ENCODE assay signal across 12 cellular contexts in the genomic region with DNA sequence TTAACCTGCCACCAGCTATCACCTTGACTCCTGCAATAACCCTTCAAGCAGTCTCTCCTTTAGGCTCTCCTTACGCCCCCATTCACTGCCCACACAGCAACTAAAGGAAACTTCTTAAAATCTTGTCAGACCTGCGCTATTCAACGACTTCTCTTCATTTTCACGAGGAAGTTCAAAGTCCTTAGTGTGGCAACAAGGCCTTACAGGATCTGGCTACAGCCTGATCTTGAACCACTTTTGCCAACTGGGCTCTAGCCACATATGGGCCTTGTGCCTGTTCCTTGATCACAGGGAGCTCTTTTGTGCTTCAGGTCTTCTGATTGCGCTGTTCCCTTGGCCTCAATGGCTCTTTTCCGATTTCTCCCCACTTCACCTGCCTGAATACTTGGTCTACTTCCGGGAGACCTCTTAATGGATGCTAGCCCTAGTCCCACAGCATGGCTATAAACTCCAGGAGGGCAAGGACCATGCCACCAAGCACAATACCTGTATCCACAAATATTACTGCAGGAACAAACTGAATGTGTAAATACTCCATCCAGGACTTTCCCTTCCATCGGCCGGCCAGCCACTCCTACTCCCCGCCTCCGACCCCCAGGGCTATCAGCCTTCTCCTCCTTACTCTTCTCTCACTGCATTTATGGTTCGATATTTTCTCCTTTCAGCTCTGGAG. TPM values are rescaled to one million over a fixed set of nuclear protein-coding genes. Genes with fewer than 3 reads are reported as not detected.
A peak's percentile ranks its signal among the peaks of the same experiment; 100 is the strongest.
DNase-seq lines count a peak whose midpoint lies in the region; ATAC-seq and TF ChIP-seq lines count a peak whose summit lies in the region.
"Had no signal": no experiment of that assay in that cellular context is flagged by ENCODE, and none has a peak within 500 bp of the region (broad histone marks: within the 10 kb centered on the region; RNA-seq: fewer than 3 reads in every experiment).

No MANE protein-coding gene starts in this region.

- H3K27ac Mint-ChIP-seq in IgD-negative memory B cell, result peak overlapping the region in 1 of 3 donors; percentile 11
- H3K27ac Mint-ChIP-seq in central memory CD8-positive, alpha-beta T cell (ENCODE audit: low read depth), result peak overlapping the region; percentile 5
- H3K27ac Mint-ChIP-seq in nephron, result peak overlapping the region; percentile 53 to 84 (median 60)

- ATAC-seq in central memory CD8-positive, alpha-beta T cell (replicated peaks; ENCODE audit: extremely low read depth, poor library complexity, severe bottlenecking), result no peak
- ATAC-seq: upper lobe of right lung had no signal

- H3K36me3 Mint-ChIP-seq in IgD-negative memory B cell (no peaks in the 10 kb centered on the region), nephron (ENCODE audit: low read depth) (peaks cover 4% of the 10 kb centered on the region)
- H3K36me3 Mint-ChIP-seq in central memory CD8-positive, alpha-beta T cell (ENCODE audit: insufficient read depth), result peaks cover 9% of the 10 kb centered on the region

- peak overlapping the region; percentile 36 to 68 (median 63) for H3K4me3 Mint-ChIP-seq in IgD-negative memory B cell
- H3K4me3 Mint-ChIP-seq in central memory CD8-positive, alpha-beta T cell, result peak overlapping the region; percentile 57
- peak overlapping the region; percentile 72 to 77 (median 76) for H3K4me3 Mint-ChIP-seq in nephron

- no peak for TF ChIP-seq CTCF in nephron (IDR thresholded peaks at IDR 0.05; ENCODE audit: unreplicated experiment in 3 of 3)

- H3K27me3 Mint-ChIP-seq in IgD-negative memory B cell (no peaks in the 10 kb centered on the region), nephron (ENCODE audit: low read depth) (peaks cover 5% of the 10 kb centered on the region)
- no peaks in the 10 kb centered on the region for H3K27me3 Mint-ChIP-seq in central memory CD8-positive, alpha-beta T cell

- H3K4me1 Mint-ChIP-seq in IgD-negative memory B cell (peaks cover 13 to 18% (median 14%) of the 10 kb centered on the region in 3 donors), nephron (peaks cover 37% of the 10 kb centered on the region)
- H3K4me1 Mint-ChIP-seq in central memory CD8-positive, alpha-beta T cell, result peaks cover 35% of the 10 kb centered on the region

- H3K9me3 Mint-ChIP-seq in IgD-negative memory B cell, result no peaks in the 10 kb centered on the region
- no peaks in the 10 kb centered on the region for H3K9me3 Mint-ChIP-seq in central memory CD8-positive, alpha-beta T cell
- H3K9me3 Mint-ChIP-seq in nephron, result no peaks in the 10 kb centered on the region

- DNase-seq in NCI-H510A treated with DMSO at 0.1 percent for 48 hours (lab: John Stamatoyannopoulos, UW), result peak; percentile 50
- no peak for DNase-seq in NCI-H510A (lab: John Stamatoyannopoulos, UW)
- DNase-seq in central memory CD8-positive, alpha-beta T cell (ENCODE audit: low spot score in 2 of 2), result no peak
- no peak for DNase-seq in NCI-H1694 treated with DMSO at 0.1 percent for 48 hours (lab: John Stamatoyannopoulos, UW)
- DNase-seq in AG20443 (ENCODE audit: low spot score), result no peak
- no peak for DNase-seq in stimulated activated CD4-positive, alpha-beta T cell treated with anti-CD3 and anti-CD28 coated beads, Interleukin-4, amount 100 ng/mL, for 1 hour
- DNase-seq: 8988T, NCI-H748 treated with DMSO at 0.1 percent for 48 hours, SHP77 treated with DMSO at 0.1 percent for 48 hours, upper lobe of right lung had no signal

RNA-seq across cellular contexts. Expression of a gene that starts 2.3 kb away (rescaled TPM):
- polyA plus RNA-seq in IgD-negative memory B cell, result 10.0 TPM

RNA-seq across cellular contexts. Expression of a gene that starts 30.8 kb away (rescaled TPM):
- 30.0 TPM for polyA plus RNA-seq in IgD-negative memory B cell

RNA-seq across cellular contexts. Expression of a gene that starts 30.9 kb away (rescaled TPM):
- polyA plus RNA-seq in IgD-negative memory B cell, result 7.9 TPM
